In genomic region chr17:44556114-44556853, GRCh38 we compare ENCODE assay signal across 8 cellular contexts. TPM values are rescaled to one million over a fixed set of nuclear protein-coding genes. Genes with fewer than 3 reads are reported as not detected.
DNase-seq lines count a peak whose midpoint lies in the region; ATAC-seq and TF ChIP-seq lines count a peak whose summit lies in the region.

No MANE protein-coding gene starts in this region.

- no peak for TF ChIP-seq RAD21 in Ishikawa (IDR thresholded peaks at IDR 0.05; ENCODE audit: low read depth)

- H3K9ac ChIP-seq in SK-N-MC (ENCODE audit: insufficient read length), result peak overlapping the region; percentile 93

- no peak for TF ChIP-seq EP300 in Ishikawa (IDR thresholded peaks at IDR 0.05; ENCODE audit: borderline replicate concordance)

- DNase-seq in ELR (ENCODE audit: low read depth), result peak; percentile 75
- peak; percentile 39 for DNase-seq in SK-N-MC (ENCODE audit: low read depth, low spot score)
- DNase-seq in lower leg skin (ENCODE audit: low spot score in 2 of 2), result no peak
- peak; percentile 25 for DNase-seq in superior temporal gyrus (ENCODE audit: extremely low spot score)

- no peak for TF ChIP-seq POLR2A in lower leg skin (IDR thresholded peaks at IDR 0.05)

- H3K4me3 ChIP-seq in SK-N-MC, result peak overlapping the region; percentile 90
- peak overlapping the region; percentile 78 for H3K4me3 ChIP-seq in ectodermal cell (ENCODE audit: insufficient read depth, low read depth, low read length)
- H3K4me3 ChIP-seq in lower leg skin (ENCODE audit: low read depth, poor library complexity, severe bottlenecking), result peak overlapping the region; percentile 32

- H3K9me3 ChIP-seq in SK-N-MC (ENCODE audit: low read depth, low read length) (no peaks in the 10 kb centered on the region), ectodermal cell (ENCODE audit: control insufficient read depth, low read length) (no peaks in the 10 kb centered on the region)

- peaks cover 14% of the 10 kb centered on the region for H3K4me1 ChIP-seq in ectodermal cell (ENCODE audit: control insufficient read depth, insufficient read depth, low read length)

- ATAC-seq in GM21360 (IDR thresholded peaks at IDR 0.05; ENCODE audit: unreplicated experiment) (no peak), HG03039 (IDR thresholded peaks at IDR 0.05; ENCODE audit: unreplicated experiment) (no peak)

- TF ChIP-seq CTCF in lower leg skin (IDR thresholded peaks at IDR 0.05), result no peak

- H3K36me3 ChIP-seq in SK-N-MC (ENCODE audit: insufficient read depth, low read length), result peaks cover 8% of the 10 kb centered on the region
- H3K36me3 ChIP-seq in ectodermal cell (ENCODE audit: control insufficient read depth, insufficient read depth, low read length), result no peaks in the 10 kb centered on the region

- H3K27ac ChIP-seq in SK-N-MC (peak overlapping the region; percentile 98), ectodermal cell (ENCODE audit: insufficient read depth, low read depth, low read length, poor library complexity, severe bottlenecking) (peak overlapping the region; percentile 99)

- H3K27me3 ChIP-seq in ectodermal cell (ENCODE audit: control insufficient read depth, insufficient read depth, low read length, poor library complexity, severe bottlenecking), result no peaks in the 10 kb centered on the region

- 0% methylated on average over 27 to 28 of the region's 28 CpGs for WGBS in ectodermal cell, 2 experiments
- 0 to 2% methylated on average over 28 of the region's 28 CpGs for WGBS in lower leg skin, 2 donors

- intact Hi-C loops in lower leg skin (cut with DNase I; ENCODE audit: low total_unique reads), result no loop called here

TF ChIP-seq in Ishikawa, 13 proteins besides CTCF, POLR2A, EP300 and RAD21:
- TF ChIP-seq REST (IDR thresholded peaks at IDR 0.05; ENCODE audit: low read depth) (no peak), TAF1 (IDR thresholded peaks at IDR 0.05; ENCODE audit: low read depth) (peak; percentile 35), USF1 (IDR thresholded peaks at IDR 0.05) (no peak), YY1 (IDR thresholded peaks at IDR 0.05; ENCODE audit: low read depth) (0 out of 2 replicates have a peak, but pooled peaks have one; percentile 35), MAX (IDR thresholded peaks at IDR 0.05) (peak; percentile 94), ZBTB7A (IDR thresholded peaks at IDR 0.05; ENCODE audit: low read depth) (no peak; the same call in 1 of the 2 replicates), CEBPB (IDR thresholded peaks at IDR 0.05) (no peak), TEAD4 (IDR thresholded peaks at IDR 0.05) (no peak)
TF ChIP-seq in Ishikawa: peak in this region for 3.

RNA-seq across cellular contexts. Expression of gene FZD2, which starts 1.0 kb away (rescaled TPM):
- 101 TPM for polyA plus RNA-seq in ectodermal cell (2013, experiment 1 of 4)
- 101 TPM for polyA plus RNA-seq in ectodermal cell (2013, experiment 2 of 4)
- 90.1 TPM for polyA plus RNA-seq in ectodermal cell (2013, experiment 3 of 4)
- 92.5 TPM for polyA plus RNA-seq in ectodermal cell (2013, experiment 4 of 4)
- total RNA-seq in lower leg skin, result 1 to 10 TPM in 2 of 4 donors, under 1 TPM in 2; 0.49 to 1.8 (median 0.89) TPM

RNA-seq across cellular contexts. Expression of gene GPATCH8, which starts 53.1 kb away (rescaled TPM):
- polyA plus RNA-seq in ectodermal cell (2013, experiment 1 of 4), result 37.0 TPM
- polyA plus RNA-seq in ectodermal cell (2013, experiment 2 of 4), result 54.3 TPM
- 31.5 TPM for polyA plus RNA-seq in ectodermal cell (2013, experiment 3 of 4)
- 35.4 TPM for polyA plus RNA-seq in ectodermal cell (2013, experiment 4 of 4)
- 10 to 100 TPM; 31.1 to 43.1 (median 35.6) TPM for total RNA-seq in lower leg skin

Comparison
In these comparisons a context has a peak if more than half of its experiments do, and no peak if none do; other contexts are left out.
1. DNase-seq: peak in ELR (single experiment), SK-N-MC (single experiment) and superior temporal gyrus (single experiment); none in lower leg skin (0 of 2).
2. H3K4me3 ChIP-seq: peak in every context shown above with its lines; median percentile 90 in SK-N-MC; 78 in ectodermal cell; 32 in lower leg skin.